1 cellular context compared by ENCODE assay signal in genomic region chr16:46828943-46829342, GRCh38.
TF ChIP-seq lines count a peak whose summit lies in the region.

No MANE protein-coding gene starts in this region.

TF ChIP-seq in K562, 482 proteins besides CTCF, POLR2A, EP300 and RAD21 (continued from another document):
- TF ChIP-seq AFF1 (IDR thresholded peaks at IDR 0.05; ENCODE audit: low read depth in 1 of 2, partially characterized antibody in 2 of 2) (no peak), NRF1 (conservative IDR thresholded peaks at IDR 0.05 in 1 of 2, IDR thresholded peaks at IDR 0.05 in 1 of 2) (no peak), MBD2 (IDR thresholded peaks at IDR 0.05; ENCODE audit: borderline replicate concordance, low read depth) (no peak), ZNF592 (IDR thresholded peaks at IDR 0.05) (no peak), PKNOX1 (IDR thresholded peaks at IDR 0.05) (no peak), THRAP3 (IDR thresholded peaks at IDR 0.05; ENCODE audit: borderline replicate concordance) (no peak), ZNF143 (CRISPR knock-in tag; IDR thresholded peaks at IDR 0.05) (no peak), SREBF1 (IDR thresholded peaks at IDR 0.05; ENCODE audit: borderline replicate concordance, low read depth, low read length) (no peak), NFXL1 (CRISPR knock-in tag; IDR thresholded peaks at IDR 0.05) (no peak), SAP30 (IDR thresholded peaks at IDR 0.05; ENCODE audit: borderline replicate concordance, insufficient read depth, low read depth, low read length, poor library complexity, severe bottlenecking) (no peak), ZC3H4 (CRISPR knock-in tag; IDR thresholded peaks at IDR 0.05; ENCODE audit: borderline replicate concordance) (no peak), TOE1 (IDR thresholded peaks at IDR 0.05; ENCODE audit: borderline replicate concordance) (no peak), TOE1 (CRISPR knock-in tag; IDR thresholded peaks at IDR 0.05; ENCODE audit: borderline replicate concordance, low read depth) (no peak), CCAR2 (IDR thresholded peaks at IDR 0.05; ENCODE audit: low read depth, low read length) (no peak), RHOXF2B (CRISPR knock-in tag; conservative IDR thresholded peaks at IDR 0.05) (no peak), PHF21A (IDR thresholded peaks at IDR 0.05; ENCODE audit: borderline replicate concordance, low read depth) (no peak), AFF4 (CRISPR knock-in tag; IDR thresholded peaks at IDR 0.05) (no peak), RERE (CRISPR knock-in tag; IDR thresholded peaks at IDR 0.05; ENCODE audit: borderline replicate concordance) (no peak)
